In the genomic region with DNA sequence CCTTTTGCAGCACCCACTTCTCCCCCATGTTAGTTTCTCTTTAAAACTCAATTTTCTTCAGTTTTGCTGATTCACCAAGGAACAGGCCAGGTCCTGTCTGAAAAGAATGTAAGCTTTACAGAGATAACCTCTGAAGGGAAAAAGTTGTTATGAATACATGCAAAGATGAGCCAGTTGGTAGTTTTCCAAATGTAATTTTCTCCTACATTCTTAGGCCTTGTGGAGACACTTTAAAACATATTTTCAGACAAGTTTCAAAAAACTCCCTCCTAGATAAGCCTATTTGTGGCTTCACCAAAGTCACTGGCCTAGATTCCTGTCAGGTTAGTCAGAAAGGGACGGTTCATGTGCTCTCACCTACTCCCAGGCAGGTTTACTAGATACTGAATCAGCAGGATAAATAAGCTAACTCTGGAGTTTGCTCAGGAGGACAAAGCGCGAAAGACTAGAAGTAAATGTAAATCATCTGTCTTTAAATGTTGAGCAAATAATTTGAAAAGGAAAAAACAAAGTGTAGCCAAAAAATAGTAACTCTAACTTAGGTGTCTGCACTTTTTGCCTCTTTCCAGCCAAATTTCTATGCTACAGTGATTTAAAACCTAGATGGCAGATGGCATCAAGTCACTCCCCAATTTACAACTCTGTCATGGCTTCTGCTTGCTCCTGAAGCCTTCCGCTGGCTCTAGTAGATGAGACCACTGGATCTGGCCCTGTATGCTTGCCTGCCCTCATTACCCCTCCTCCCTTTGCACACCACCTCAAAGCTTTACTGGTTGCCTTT, we compare ENCODE assay signal across 10 cellular contexts. TPM values are rescaled to one million over a fixed set of nuclear protein-coding genes. Genes with fewer than 3 reads are reported as not detected.
DNase-seq lines count a peak whose midpoint lies in the region; ATAC-seq and TF ChIP-seq lines count a peak whose summit lies in the region.
"Had no signal": no experiment of that assay in that cellular context is flagged by ENCODE, and none has a peak within 500 bp of the region (broad histone marks: within the 10 kb centered on the region; RNA-seq: fewer than 3 reads in every experiment).

No MANE protein-coding gene starts in this region.

- peaks cover 2% of the 10 kb centered on the region for H3K27me3 Mint-ChIP-seq in IgD-negative memory B cell
- H3K27me3 Mint-ChIP-seq in natural killer cell (ENCODE audit: low read depth in 2 of 2) = no peaks in the 10 kb centered on the region
- H3K27me3 Mint-ChIP-seq: activated naive CD4-positive, alpha-beta T cell treated with anti-CD3 and anti-CD28 coated beads, Interleukin-2, amount 10 ng/mL, durations not matched to agents 7 days and 5 days had no signal

- H3K27me3 ChIP-seq in BJ (ENCODE audit: control insufficient read depth, insufficient read depth, low read length) = no peaks in the 10 kb centered on the region
- no peaks in the 10 kb centered on the region for H3K27me3 ChIP-seq in effector memory CD4-positive, alpha-beta T cell (replicated peaks; ENCODE audit: control insufficient read depth, insufficient read depth, low read length, poor library complexity, severe bottlenecking)

- peaks cover 1% of the 10 kb centered on the region for H3K36me3 Mint-ChIP-seq in IgD-negative memory B cell
- H3K36me3 Mint-ChIP-seq in natural killer cell = no peaks in the 10 kb centered on the region

- CTCF ChIA-PET in BJ (lab: Yijun Ruan, JAX) = interaction anchor here (1.1 to 1.5 kb wide), 2 partner anchors 462 to 524 kb away, joined by 3 read pairs; no protein-coding TSS in a partner anchor

- peak overlapping the region in 2 of 3 donors; percentile 53 to 58 for H3K27ac Mint-ChIP-seq in IgD-negative memory B cell
- H3K27ac Mint-ChIP-seq in natural killer cell = peak overlapping the region in 1 of 2 donors; percentile 15
- H3K27ac Mint-ChIP-seq: activated naive CD4-positive, alpha-beta T cell treated with anti-CD3 and anti-CD28 coated beads, Interleukin-2, amount 10 ng/mL, durations not matched to agents 7 days and 5 days had no signal

- H3K4me1 Mint-ChIP-seq in IgD-negative memory B cell (peaks cover 10 to 14% (median 14%) of the 10 kb centered on the region in 3 donors), natural killer cell (peaks cover 13 to 22% of the 10 kb centered on the region in 2 donors)

- ATAC-seq in natural killer cell = no peak

- intact Hi-C loops in natural killer cell (cut with micrococcal nuclease) = no loop called here

- no peak for TF ChIP-seq CTCF in BJ (IDR thresholded peaks at IDR 0.05; ENCODE audit: insufficient read depth, low read depth, low read length)
- TF ChIP-seq CTCF in cardiac fibroblast (IDR thresholded peaks at IDR 0.05; ENCODE audit: low read depth, low read length) = no peak
- no peak for TF ChIP-seq CTCF in natural killer cell (IDR thresholded peaks at IDR 0.05)

- H3K36me3 ChIP-seq in BJ (ENCODE audit: control insufficient read depth, insufficient read depth, low read length) = no peaks in the 10 kb centered on the region
- H3K36me3 ChIP-seq in mesodermal cell (ENCODE audit: control insufficient read depth, insufficient read depth, low read length) = no peaks in the 10 kb centered on the region
- H3K36me3 ChIP-seq in effector memory CD4-positive, alpha-beta T cell (ENCODE audit: control insufficient read depth, insufficient read depth, low read length) = no peaks in the 10 kb centered on the region

- peaks cover 29% of the 10 kb centered on the region for H3K4me1 ChIP-seq in mesodermal cell (ENCODE audit: control insufficient read depth, insufficient read depth, low read length, poor library complexity, severe bottlenecking)
- H3K4me1 ChIP-seq in effector memory CD4-positive, alpha-beta T cell (ENCODE audit: control insufficient read depth, insufficient read depth, low read length, poor library complexity, severe bottlenecking) = peaks cover 8% of the 10 kb centered on the region

- H3K9me3 ChIP-seq in mesodermal cell (ENCODE audit: control insufficient read depth, low read length) = no peaks in the 10 kb centered on the region
- H3K9me3 ChIP-seq in effector memory CD4-positive, alpha-beta T cell (ENCODE audit: control insufficient read depth, low read length) = no peaks in the 10 kb centered on the region

- WGBS in mesodermal cell (ENCODE audit: insufficient coverage in 2 of 2), 2 experiments = 75 to 80% methylated on average over 2 to 3 of the region's 4 CpGs

- H3K4me3 ChIP-seq in BJ (ENCODE audit: low read depth, low read length) = no peak overlapping the region
- no peak overlapping the region for H3K4me3 ChIP-seq in cardiac fibroblast (replicated peaks in 1 of 2; ENCODE audit: low read depth in 2 of 2, low read length in 2 of 2)
- no peak overlapping the region for H3K4me3 ChIP-seq in mesodermal cell (ENCODE audit: extremely low read depth, insufficient read depth, low read length, poor library complexity, severe bottlenecking)
- H3K4me3 ChIP-seq in effector memory CD4-positive, alpha-beta T cell (ENCODE audit: insufficient read depth, low read depth, low read length, poor library complexity, severe bottlenecking) = no peak overlapping the region

- POLR2A ChIA-PET in BJ (lab: Charles Lee) = interaction anchor here (0.6 kb wide), 1 partner anchor 554 kb away, joined by 3 read pairs; no protein-coding TSS in a partner anchor

- H3K9me3 Mint-ChIP-seq in IgD-negative memory B cell = no peaks in the 10 kb centered on the region
- no peaks in the 10 kb centered on the region for H3K9me3 Mint-ChIP-seq in natural killer cell
- H3K9me3 Mint-ChIP-seq: activated naive CD4-positive, alpha-beta T cell treated with anti-CD3 and anti-CD28 coated beads, Interleukin-2, amount 10 ng/mL, durations not matched to agents 7 days and 5 days had no signal

- H3K4me3 Mint-ChIP-seq in IgD-negative memory B cell = peak overlapping the region in 2 of 4 donors; percentile 8 to 62
- H3K4me3 Mint-ChIP-seq in natural killer cell = no peak overlapping the region
- H3K4me3 Mint-ChIP-seq: activated naive CD4-positive, alpha-beta T cell treated with anti-CD3 and anti-CD28 coated beads, Interleukin-2, amount 10 ng/mL, durations not matched to agents 7 days and 5 days had no signal

- DNase-seq in BJ (ENCODE audit: low read depth) (peak; percentile 57), cardiac fibroblast (ENCODE audit: low read depth in 2 of 2) (peak; percentile 71 to 77), medulla oblongata (ENCODE audit: extremely low spot score) (no peak), natural killer cell (no peak)
- no peak for DNase-seq in effector memory CD4-positive, alpha-beta T cell
- DNase-seq in central memory CD4-positive, alpha-beta T cell = no peak
- DNase-seq: activated naive CD4-positive, alpha-beta T cell treated with anti-CD3 and anti-CD28 coated beads, Interleukin-2, amount 10 ng/mL, durations not matched to agents 7 days and 5 days; KBM-7 had no signal

- peak overlapping the region; percentile 87 for H3K27ac ChIP-seq in mesodermal cell (ENCODE audit: low read depth, low read length, severe bottlenecking)
- H3K27ac ChIP-seq in effector memory CD4-positive, alpha-beta T cell (ENCODE audit: insufficient read depth, low read length, poor library complexity, severe bottlenecking) = no peak overlapping the region

RNA-seq across cellular contexts. Expression of gene ATP6V1E1, which starts 4.9 kb away (rescaled TPM):
- 140 and 160 TPM in 2 replicates for polyA plus RNA-seq in BJ (2011; rRNA removed)
- polyA minus RNA-seq in BJ (2011; rRNA and poly(A)+ RNA removed) = 39.6 and 51.1 TPM in 2 replicates
- 113 TPM for polyA plus RNA-seq in IgD-negative memory B cell
- 128 TPM for polyA plus RNA-seq in mesodermal cell (2013, experiment 1 of 2)
- polyA plus RNA-seq in mesodermal cell (2013, experiment 2 of 2) = 126 TPM
- 10 to 100 TPM; 75.8 to 79.8 (median 76.4) TPM for total RNA-seq in natural killer cell

RNA-seq across cellular contexts. Expression of gene BCL2L13, which starts 5.2 kb away (rescaled TPM):
- polyA plus RNA-seq in BJ (2011; rRNA removed) (55.5 and 74.3 TPM in 2 replicates), IgD-negative memory B cell (41.8 TPM)
- polyA minus RNA-seq in BJ (2011; rRNA and poly(A)+ RNA removed) = 44.9 and 56.5 TPM in 2 replicates
- polyA plus RNA-seq in mesodermal cell (2013, experiment 1 of 2) = 40.4 TPM
- 42.6 TPM for polyA plus RNA-seq in mesodermal cell (2013, experiment 2 of 2)
- 10 to 100 TPM; 19.1 to 28.7 (median 23.3) TPM for total RNA-seq in natural killer cell

Comparison
In these comparisons a context has a peak if more than half of its experiments do, and no peak if none do; other contexts are left out.
1. DNase-seq: peak in BJ (single experiment) and cardiac fibroblast (2 of 2); none in medulla oblongata (single experiment), effector memory CD4-positive, alpha-beta T cell (0 of 3), natural killer cell (single experiment) and central memory CD4-positive, alpha-beta T cell (single experiment).